Comparison of ENCODE assay signal across 1 cellular context in the genomic region with DNA sequence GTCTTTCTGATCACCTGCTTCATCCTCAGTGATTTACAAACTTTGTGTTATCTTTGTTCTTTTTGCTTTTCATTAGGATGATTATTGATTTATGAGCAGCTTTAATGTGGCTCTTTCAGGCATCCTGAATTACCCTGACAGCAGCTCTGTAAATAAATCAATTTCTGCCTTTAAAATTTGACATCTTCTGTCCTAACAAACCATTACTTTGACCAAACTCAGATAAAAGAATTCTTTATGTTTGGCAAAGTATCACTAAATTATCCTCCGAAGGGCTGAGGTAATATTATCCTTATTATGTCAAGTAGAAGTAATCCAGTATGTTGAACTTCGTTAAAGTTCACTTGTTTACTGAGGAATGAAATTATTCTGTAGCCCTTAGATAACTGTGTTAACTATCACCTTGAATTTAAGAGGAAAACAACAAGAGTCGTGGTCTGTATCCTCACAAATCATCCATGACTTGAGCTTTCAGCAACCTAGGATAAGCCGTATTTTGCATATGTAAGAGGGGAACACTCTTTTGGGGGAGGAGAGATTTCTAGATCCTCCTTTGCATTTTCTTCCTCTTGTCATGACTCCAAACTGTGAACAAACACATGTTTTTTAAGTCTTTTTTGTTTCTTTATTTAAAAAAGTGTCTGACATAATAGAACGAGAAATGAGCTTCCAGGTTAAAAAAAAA.
TF ChIP-seq lines count a peak whose summit lies in the region.

No MANE protein-coding gene starts in this region.

TF ChIP-seq in WTC11, 78 proteins besides CTCF, POLR2A, EP300 and RAD21 (continued from another document):
- TF ChIP-seq KAT7 (CRISPR knock-in tag; IDR thresholded peaks at IDR 0.05; ENCODE audit: borderline replicate concordance), result no peak
- TF ChIP-seq ZNF532 (CRISPR knock-in tag; IDR thresholded peaks at IDR 0.05; ENCODE audit: borderline replicate concordance), result no peak
- TF ChIP-seq ZNF317 (CRISPR knock-in tag; IDR thresholded peaks at IDR 0.05; ENCODE audit: borderline replicate concordance, low read depth), result no peak
- no peak for TF ChIP-seq ETV6 (CRISPR knock-in tag; IDR thresholded peaks at IDR 0.05)
- TF ChIP-seq, protein P1, sequence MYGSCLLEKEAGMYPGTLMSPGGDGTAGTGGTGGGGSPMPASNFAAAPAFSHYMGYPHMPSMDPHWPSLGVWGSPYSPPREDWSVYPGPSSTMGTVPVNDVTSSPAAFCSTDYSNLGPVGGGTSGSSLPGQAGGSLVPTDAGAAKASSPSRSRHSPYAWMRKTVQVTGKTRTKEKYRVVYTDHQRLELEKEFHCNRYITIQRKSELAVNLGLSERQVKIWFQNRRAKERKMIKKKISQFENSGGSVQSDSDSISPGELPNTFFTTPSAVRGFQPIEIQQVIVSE (CRISPR knock-in tag; IDR thresholded peaks at IDR 0.05; ENCODE audit: borderline replicate concordance), result no peak
- TF ChIP-seq TP53 (CRISPR knock-in tag; IDR thresholded peaks at IDR 0.05), result no peak
- TF ChIP-seq RELA (CRISPR knock-in tag; IDR thresholded peaks at IDR 0.05; ENCODE audit: borderline replicate concordance), result no peak
- no peak for TF ChIP-seq MXD4 (CRISPR knock-in tag; IDR thresholded peaks at IDR 0.05; ENCODE audit: borderline replicate concordance)
- TF ChIP-seq FOXP1 (CRISPR knock-in tag; IDR thresholded peaks at IDR 0.05; ENCODE audit: borderline replicate concordance), result no peak
- no peak for TF ChIP-seq JAZF1 (CRISPR knock-in tag; IDR thresholded peaks at IDR 0.05)
- no peak for TF ChIP-seq JUN (CRISPR knock-in tag; IDR thresholded peaks at IDR 0.05)
- no peak for TF ChIP-seq USF2 (CRISPR knock-in tag; IDR thresholded peaks at IDR 0.05)
- no peak for TF ChIP-seq TEAD4 (CRISPR knock-in tag; IDR thresholded peaks at IDR 0.05)
